ENCODE assay signal across 17 cellular contexts in the genomic region with DNA sequence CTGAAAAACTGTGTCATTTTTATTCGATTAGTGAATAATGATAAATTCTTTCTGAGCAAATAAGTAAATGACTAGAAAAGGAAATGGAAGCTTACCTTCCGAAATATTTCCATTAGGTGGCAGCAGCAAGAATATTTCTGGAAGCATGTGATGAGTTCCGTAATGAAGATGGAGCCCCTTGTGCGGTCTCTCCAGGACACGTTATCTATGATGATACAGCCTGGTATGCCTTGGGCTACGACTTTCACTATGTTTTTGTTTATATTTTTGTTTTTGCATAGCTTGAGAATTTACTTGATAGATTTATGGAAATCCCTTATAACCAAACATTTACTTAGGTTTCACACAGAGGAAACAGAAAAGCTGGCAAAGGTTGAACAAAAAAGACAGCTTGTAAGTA. TPM values are rescaled to one million over a fixed set of nuclear protein-coding genes. Genes with fewer than 3 reads are reported as not detected.
DNase-seq lines count a peak whose midpoint lies in the region; ATAC-seq, FAIRE-seq and TF ChIP-seq lines count a peak whose summit lies in the region.
"Had no signal": no experiment of that assay in that cellular context is flagged by ENCODE, and none has a peak within 500 bp of the region (broad histone marks: within the 10 kb centered on the region; RNA-seq: fewer than 3 reads in every experiment).

No MANE protein-coding gene starts in this region.

- H3K27me3 ChIP-seq in HCT116 (ENCODE audit: insufficient read depth, low read length) (no peaks in the 10 kb centered on the region), SJSA1 (replicated peaks) (no peaks in the 10 kb centered on the region)
- H3K27me3 ChIP-seq: ascending aorta, BLaER1, gastrocnemius medialis had no signal

- no peaks in the 10 kb centered on the region for H3K79me2 ChIP-seq in HCT116 (ENCODE audit: insufficient read depth, low read length)

- no peak overlapping the region; the same call in 2 of the 3 replicates for H3K4me3 ChIP-seq in A549
- no peak overlapping the region for H3K4me3 ChIP-seq in HCT116 (replicated peaks in 1 of 2; ENCODE audit: low read depth in 1 of 2, low read length in 2 of 2)
- H3K4me3 ChIP-seq in SJSA1: peak overlapping the region; percentile 17; the same call in 1 of the 2 replicates
- H3K4me3 ChIP-seq in fibroblast of the aortic adventitia (ENCODE audit: low read depth, low read length): no peak overlapping the region
- H3K4me3 ChIP-seq: ascending aorta, BLaER1, gastrocnemius medialis, mucosa of descending colon had no signal

- H3K4me2 ChIP-seq in A549 (peak overlapping the region; percentile 32; the same call in 2 of the 3 replicates), HCT116 (ENCODE audit: low read length) (no peak overlapping the region)
- H3K4me2 ChIP-seq: BLaER1 had no signal

- H3K9me3 ChIP-seq in A549: no peaks in the 10 kb centered on the region
- H3K9me3 ChIP-seq in HCT116 (ENCODE audit: control insufficient read depth in 1 of 2, insufficient read depth in 1 of 2, low read depth in 1 of 2, low read length in 2 of 2): no peaks in the 10 kb centered on the region
- no peaks in the 10 kb centered on the region for H3K9me3 ChIP-seq in SJSA1 (replicated peaks)
- H3K9me3 ChIP-seq: ascending aorta, BLaER1, gastrocnemius medialis, mucosa of descending colon had no signal

- BruUV-seq in HCT116 (replicated peaks; lab: Mats Ljungman, UMichigan): no TSS peak

- H3K9ac ChIP-seq in HCT116 (ENCODE audit: low read length): no peak overlapping the region
- H3K9ac ChIP-seq: BLaER1 had no signal

- no peak for FAIRE-seq in A549 (lab: Jason Lieb, UNC)

- no peaks in the 10 kb centered on the region for H3K9me2 ChIP-seq in HCT116 (ENCODE audit: insufficient read depth)

- no peak for TF ChIP-seq EP300 in A549 (IDR thresholded peaks at IDR 0.05)

- peak overlapping the region; percentile 25 for H2AFZ ChIP-seq in HCT116 (ENCODE audit: low read depth, low read length, poor library complexity, severe bottlenecking)

- TF ChIP-seq RAD21 in A549 (conservative IDR thresholded peaks at IDR 0.05 in 1 of 2, IDR thresholded peaks at IDR 0.05 in 1 of 2) (peak in 1 of 2 experiments; percentile 31; a peak in 1 of 5 replicates), HCT116 (IDR thresholded peaks at IDR 0.05; ENCODE audit: low read depth) (no peak)

- CTCF ChIA-PET in A549 (lab: Yijun Ruan, JAX): interaction anchor here (0.9 to 1.7 kb wide), 2 partner anchors 13 to 333 kb away, joined by 3 to 8 read pairs; no protein-coding TSS in a partner anchor
- CTCF ChIA-PET in HCT116 (lab: Charles Lee): interaction anchor here (1.1 kb wide), 1 partner anchor 12 kb away, joined by 3 read pairs; no protein-coding TSS in a partner anchor

- TF ChIP-seq POLR2A in A549 (IDR thresholded peaks at IDR 0.05; ENCODE audit: low read length): no peak
- no peak for TF ChIP-seq POLR2A in HCT116 (IDR thresholded peaks at IDR 0.05; ENCODE audit: borderline replicate concordance, extremely low read depth, insufficient read depth, insufficient read length)

- TF ChIP-seq CTCF in A549 (IDR thresholded peaks at IDR 0.05): no peak; the same call in 2 of the 3 replicates
- no peak for TF ChIP-seq CTCF in HCT116 (IDR thresholded peaks at IDR 0.05 in 2 of 3, conservative IDR thresholded peaks at IDR 0.05 in 1 of 3; ENCODE audit: borderline replicate concordance in 1 of 3, insufficient read depth in 1 of 3, low read depth in 2 of 3, low read length in 2 of 3)
- peak; percentile 17 for TF ChIP-seq CTCF in fibroblast of the aortic adventitia (IDR thresholded peaks at IDR 0.05; ENCODE audit: insufficient read depth, low read length)

- POLR2A ChIA-PET in A549 (lab: Yijun Ruan, JAX) (interaction anchor here (0.8 kb wide), 1 partner anchor 50 kb away, joined by 3 read pairs; no protein-coding TSS in a partner anchor), HCT116 (lab: Charles Lee) (no interaction called here)

- DNase-seq in A549 (ENCODE audit: low read depth in 1 of 2, low spot score in 1 of 2) (peak in 1 of 2 experiments; percentile 33), HCT116 (ENCODE audit: low read depth, low spot score) (no peak), SJSA1 (ENCODE audit: low read depth in 1 of 2, low spot score in 2 of 2) (peak in 1 of 2 experiments; percentile 58), fibroblast of the aortic adventitia (ENCODE audit: low read depth) (peak; percentile 50), EL (no peak), hippocampal formation (lab: John Stamatoyannopoulos, UW) (no peak), mesenteric fat pad (ENCODE audit: low spot score) (no peak)
- DNase-seq: activated effector memory CD4-positive, alpha-beta T cell treated with Interleukin-2 at 50 U/mL for 16 hours; gastrocnemius medialis; islet precursor cell; mucosa of descending colon; NCI-H2081 treated with DMSO at 0.1 percent for 48 hours had no signal

- 20% methylated on average over 6 of the region's 6 CpGs for WGBS in A549 (ENCODE audit: missing lambda C conversion rate)

- H3K27ac ChIP-seq in A549 (no peak overlapping the region), HCT116 (ENCODE audit: low read depth, low read length) (no peak overlapping the region), SJSA1 (peak overlapping the region; percentile 67)
- H3K27ac ChIP-seq: ascending aorta, BLaER1, gastrocnemius medialis, HL-60 had no signal

- 0 out of 3 replicates have a peak, but pooled peaks cover 3% of the 10 kb centered on the region for H3K4me1 ChIP-seq in A549
- peaks cover 0 to 12% of the 10 kb centered on the region in 2 experiments; a peak in 2 of 4 replicates for H3K4me1 ChIP-seq in HCT116 (ENCODE audit: control insufficient read depth in 1 of 2, insufficient read depth in 2 of 2, low read length in 2 of 2)
- H3K4me1 ChIP-seq in SJSA1 (replicated peaks): peaks cover 3% of the 10 kb centered on the region; the same call in 1 of the 2 replicates
- H3K4me1 ChIP-seq: ascending aorta, BLaER1, gastrocnemius medialis had no signal

- no peaks in the 10 kb centered on the region for H3K36me3 ChIP-seq in HCT116 (ENCODE audit: control insufficient read depth in 1 of 2, insufficient read depth in 2 of 2, low read length in 2 of 2)
- no peaks in the 10 kb centered on the region for H3K36me3 ChIP-seq in SJSA1
- H3K36me3 ChIP-seq: ascending aorta, BLaER1, gastrocnemius medialis had no signal

- peak in 1 of 2 experiments; percentile 62; a peak in 2 of 6 replicates for ATAC-seq in A549
- no peak for ATAC-seq in HCT116
- no peak for ATAC-seq in GM19455 (IDR thresholded peaks at IDR 0.05; ENCODE audit: unreplicated experiment)
- ATAC-seq: gastrocnemius medialis, mucosa of descending colon, WTC11 had no signal

- RAD21 ChIA-PET in HCT116 (lab: Charles Lee; ENCODE audit: low non-redundant PET in 1 of 2, low total read pairs in 2 of 2, uncharacterized antibody in 2 of 2, unreplicated experiment in 2 of 2): no interaction called here

- no peaks in the 10 kb centered on the region for H4K20me1 ChIP-seq in HCT116 (ENCODE audit: insufficient read depth)
- H4K20me1 ChIP-seq: BLaER1 had no signal

- intact Hi-C loops in HCT116 (cut with micrococcal nuclease): no loop called here

TF ChIP-seq in A549, 52 proteins besides CTCF, POLR2A, EP300 and RAD21 (continues in another document):
- no peak for TF ChIP-seq CHD2 (IDR thresholded peaks at IDR 0.05; ENCODE audit: low read length, partially characterized antibody)

TF ChIP-seq in HCT116, 20 proteins besides CTCF, POLR2A, EP300 and RAD21 (continues in another document):
- no peak for TF ChIP-seq POLR2AphosphoS5 (IDR thresholded peaks at IDR 0.05; ENCODE audit: low read depth, low read length)
- TF ChIP-seq ELF1 (IDR thresholded peaks at IDR 0.05; ENCODE audit: borderline replicate concordance, low read depth): no peak

RNA-seq across cellular contexts. Expression of a gene that starts 25.7 kb away (rescaled TPM):
- polyA plus RNA-seq in A549 (2011; rRNA removed) (not detected in 2 replicates), A549 (2017; fragmentation: RNase III; extraction: RNeasy Plus Mini Kit Qiagen cat#74134 plus additional on column Dnase treatment) (not detected in 3 replicates)
- polyA plus RNA-seq in A549 (2012; cell fraction: cytosol; rRNA removed): not detected in 2 replicates
- polyA plus RNA-seq in A549 (2012; cell fraction: nucleus; rRNA removed): not detected in 2 replicates
- not detected in 2 replicates for polyA minus RNA-seq in A549 (2011; rRNA and poly(A)+ RNA removed)
- total RNA-seq in HCT116 (2021; ENCODE audit: unreplicated experiment) (not detected), fibroblast of the aortic adventitia (ENCODE audit: low replicate concordance) (not detected in 2 replicates), mesenteric fat pad (0.29 TPM)
- not detected in 2 replicates for polyA plus RNA-seq in HCT116 (2012)
- total RNA-seq in SJSA1 (2014; rRNA removed; shearing (Covaris generic)): not detected in 2 replicates
- total RNA-seq: ascending aorta, gastrocnemius medialis, WTC11 had no signal

RNA-seq across cellular contexts. Expression of a gene that starts 28.9 kb away (rescaled TPM):
- polyA plus RNA-seq in A549 (2011; rRNA removed) (9.7 and 10.8 TPM in 2 replicates), A549 (2017; fragmentation: RNase III; extraction: RNeasy Plus Mini Kit Qiagen cat#74134 plus additional on column Dnase treatment) (5.5 to 8.2 TPM (median 6.3 TPM) in 3 replicates)
- 1.8 and 1.9 TPM in 2 replicates for polyA plus RNA-seq in A549 (2012; cell fraction: cytosol; rRNA removed)
- 0.55 and 1.1 TPM in 2 replicates for polyA plus RNA-seq in A549 (2012; cell fraction: nucleus; rRNA removed)
- 4.3 and 5.0 TPM in 2 replicates for polyA minus RNA-seq in A549 (2011; rRNA and poly(A)+ RNA removed)
- total RNA-seq in HCT116 (2021; ENCODE audit: unreplicated experiment) (21.1 TPM), fibroblast of the aortic adventitia (ENCODE audit: low replicate concordance) (158 and 245 TPM in 2 replicates), mesenteric fat pad (75.8 TPM)
- 32.7 and 35.7 TPM in 2 replicates for polyA plus RNA-seq in HCT116 (2012)
- total RNA-seq in SJSA1 (2014; rRNA removed; shearing (Covaris generic)): 75.6 and 91.8 TPM in 2 replicates

RNA-seq across cellular contexts. Expression of a gene that starts 37.7 kb away (rescaled TPM):
- polyA plus RNA-seq in A549 (2011; rRNA removed) (0.06 and 0.07 TPM in 2 replicates), A549 (2017; fragmentation: RNase III; extraction: RNeasy Plus Mini Kit Qiagen cat#74134 plus additional on column Dnase treatment) (0.15 to 0.51 TPM (median 0.34 TPM) in 3 replicates)
- not detected in 2 replicates for polyA plus RNA-seq in A549 (2012; cell fraction: cytosol; rRNA removed)
- polyA plus RNA-seq in A549 (2012; cell fraction: nucleus; rRNA removed): not detected in 2 replicates
- polyA minus RNA-seq in A549 (2011; rRNA and poly(A)+ RNA removed): not detected in 2 replicates
- total RNA-seq in HCT116 (2021; ENCODE audit: unreplicated experiment) (not detected), fibroblast of the aortic adventitia (ENCODE audit: low replicate concordance) (12.3 and 21.0 TPM in 2 replicates), mesenteric fat pad (25.0 TPM)
- polyA plus RNA-seq in HCT116 (2012): 0.10 TPM in 1 of 2 replicates, not detected in the other
- 3.1 and 4.1 TPM in 2 replicates for total RNA-seq in SJSA1 (2014; rRNA removed; shearing (Covaris generic))
- total RNA-seq: ascending aorta, WTC11 had no signal

RNA-seq across cellular contexts. Expression of a gene that starts 47.8 kb away (rescaled TPM):
- polyA plus RNA-seq in A549 (2011; rRNA removed): not detected in 2 replicates
- not detected in 2 replicates for polyA plus RNA-seq in A549 (2012; cell fraction: cytosol; rRNA removed)
- polyA plus RNA-seq in A549 (2012; cell fraction: nucleus; rRNA removed): not detected in 2 replicates
- not detected in 3 replicates for polyA plus RNA-seq in A549 (2017; fragmentation: RNase III; extraction: RNeasy Plus Mini Kit Qiagen cat#74134 plus additional on column Dnase treatment)
- polyA minus RNA-seq in A549 (2011; rRNA and poly(A)+ RNA removed): not detected in 2 replicates
- total RNA-seq in HCT116 (2021; ENCODE audit: unreplicated experiment): not detected
- polyA plus RNA-seq in HCT116 (2012): not detected in 2 replicates
- 36.7 and 123 TPM in 2 replicates for total RNA-seq in SJSA1 (2014; rRNA removed; shearing (Covaris generic))
- total RNA-seq in fibroblast of the aortic adventitia (ENCODE audit: low replicate concordance): 5.3 and 11.5 TPM in 2 replicates
- total RNA-seq in mesenteric fat pad: 9.8 TPM
- total RNA-seq: WTC11 had no signal
